Comparison of ENCODE assay signal across 9 cellular contexts in genomic region chr17:48068491-48068961, GRCh38. TPM values are rescaled to one million over a fixed set of nuclear protein-coding genes. Genes with fewer than 3 reads are reported as not detected.
DNase-seq lines count a peak whose midpoint lies in the region; ATAC-seq and TF ChIP-seq lines count a peak whose summit lies in the region.
"Had no signal": no experiment of that assay in that cellular context is flagged by ENCODE, and none has a peak within 500 bp of the region (broad histone marks: within the 10 kb centered on the region; RNA-seq: fewer than 3 reads in every experiment).

No MANE protein-coding gene starts in this region.

- TF ChIP-seq CTCF in GM12872 (IDR thresholded peaks at IDR 0.05; ENCODE audit: insufficient read depth, low read depth, low read length) (peak; percentile 54; the same call in 2 of the 3 replicates), WTC11 (IDR thresholded peaks at IDR 0.05) (no peak)

- peak; percentile 94 for ATAC-seq in WTC11
- no peak for ATAC-seq in HG03108 (IDR thresholded peaks at IDR 0.05; ENCODE audit: unreplicated experiment)
- ATAC-seq in HG02798 (IDR thresholded peaks at IDR 0.05; ENCODE audit: poor library complexity, unreplicated experiment), result no peak

- H3K27me3 Mint-ChIP-seq in WTC11 (ENCODE audit: low read depth), result no peaks in the 10 kb centered on the region

- H3K36me3 Mint-ChIP-seq in WTC11, result peaks cover 55% of the 10 kb centered on the region

- POLR2A ChIA-PET in WTC11 (lab: Charles Lee), result interaction anchor here (0.9 to 4.6 kb wide), 4 partner anchors 10 to 16 kb away, joined by 3 to 32 read pairs (median 5); no protein-coding TSS in a partner anchor

- peaks cover 6% of the 10 kb centered on the region for H3K4me1 Mint-ChIP-seq in WTC11

- H3K4me3 Mint-ChIP-seq in WTC11, result no peak overlapping the region

- H3K27ac Mint-ChIP-seq in WTC11, result peak overlapping the region; percentile 64

- no peaks in the 10 kb centered on the region for H3K9me3 Mint-ChIP-seq in WTC11

- peak; percentile 49 for DNase-seq in AG08396 (ENCODE audit: low spot score)
- DNase-seq in WTC11 (ENCODE audit: low spot score), result peak; percentile 57
- DNase-seq in kidney tubule cell (ENCODE audit: low spot score), result peak; percentile 66
- DNase-seq in retina, result no peak
- DNase-seq in NK-92 treated with Interleukin-12 subunit alpha and Interleukin-12 subunit beta, amount 100 ng/mL, for 24 hours (lab: John Stamatoyannopoulos, UW), result no peak
- DNase-seq: NCI-H2227 treated with DMSO at 0.1 percent for 48 hours had no signal

- CTCF ChIA-PET in WTC11 (lab: Charles Lee), result interaction anchor here (0.6 to 2.8 kb wide), 29 partner anchors 9 to 606 kb away, joined by 3 to 33 read pairs (median 5); partner anchors contain the start of genes NFE2L1 and SNX11

TF ChIP-seq in WTC11, 78 proteins besides CTCF, POLR2A, EP300 and RAD21:
- TF ChIP-seq IRF1 (CRISPR knock-in tag; IDR thresholded peaks at IDR 0.05) (no peak), CDX4 (CRISPR knock-in tag; IDR thresholded peaks at IDR 0.05; ENCODE audit: borderline replicate concordance) (no peak), ZSCAN18 (CRISPR knock-in tag; IDR thresholded peaks at IDR 0.05) (no peak), RELA (CRISPR knock-in tag; IDR thresholded peaks at IDR 0.05; ENCODE audit: borderline replicate concordance) (no peak), MAX (CRISPR knock-in tag; IDR thresholded peaks at IDR 0.05) (no peak), STAT6 (CRISPR knock-in tag; conservative IDR thresholded peaks at IDR 0.05; ENCODE audit: low read depth) (no peak)

RNA-seq across cellular contexts. Expression of gene NFE2L1, which starts 20.4 kb away (rescaled TPM):
- 130 to 149 TPM (median 131 TPM) in 3 replicates for total RNA-seq in WTC11 (2021)

RNA-seq across cellular contexts. Expression of gene COPZ2, which starts 30.9 kb away (rescaled TPM):
- 0.37 to 0.44 TPM in 2 of 3 replicates, not detected in the other for total RNA-seq in WTC11 (2021)

RNA-seq across cellular contexts. Expression of gene CBX1, which starts 32.8 kb away (rescaled TPM):
- total RNA-seq in WTC11 (2021), result 162 to 167 TPM (median 165 TPM) in 3 replicates

RNA-seq across cellular contexts. Expression of gene SNX11, which starts 39.0 kb away (rescaled TPM):
- 19.3 to 24.5 TPM (median 20.1 TPM) in 3 replicates for total RNA-seq in WTC11 (2021)

Comparison
In these comparisons a context has a peak if more than half of its experiments do, and no peak if none do; other contexts are left out.
1. DNase-seq: peak in AG08396 (single experiment), WTC11 (single experiment) and kidney tubule cell (single experiment); none in retina (single experiment) and NK-92 treated with Interleukin-12 subunit alpha and Interleukin-12 subunit beta, amount 100 ng/mL, for 24 hours (single experiment).